22 cellular contexts compared by ENCODE assay signal in the genomic region with DNA sequence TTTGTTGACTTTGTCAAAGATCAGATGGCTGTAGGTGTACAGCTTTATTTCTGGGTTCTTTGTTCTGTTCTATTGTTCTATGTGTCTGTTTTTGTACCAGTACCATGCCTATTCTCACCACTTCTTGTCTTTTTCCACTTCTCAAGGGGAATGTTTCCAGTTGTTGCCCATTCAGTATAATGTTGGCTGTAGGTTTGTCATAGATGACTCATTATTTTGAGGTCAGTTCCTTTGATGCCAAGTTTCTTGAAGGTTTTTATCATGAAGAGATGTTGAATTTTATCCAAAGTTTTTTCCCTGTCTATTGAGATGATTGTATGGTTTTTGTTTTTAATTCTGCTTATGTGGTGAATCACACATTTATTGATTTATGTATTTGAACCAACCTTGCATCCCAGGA.
A peak's percentile ranks its signal among the peaks of the same experiment; 100 is the strongest.
DNase-seq lines count a peak whose midpoint lies in the region; ATAC-seq and TF ChIP-seq lines count a peak whose summit lies in the region.
"Had no signal": no experiment of that assay in that cellular context is flagged by ENCODE, and none has a peak within 500 bp of the region (broad histone marks: within the 10 kb centered on the region; RNA-seq: fewer than 3 reads in every experiment).

No MANE protein-coding gene starts in this region.

- no peak overlapping the region for H3K9ac ChIP-seq in PC-3 (ENCODE audit: low read length)
- H3K9ac ChIP-seq: SK-N-SH had no signal

- H3K36me3 ChIP-seq in PC-3 (ENCODE audit: low read depth, low read length) = no peaks in the 10 kb centered on the region

- DNase-seq in Daoy (ENCODE audit: low read depth) = peak; percentile 61
- DNase-seq in PC-3 = peak; percentile 38
- peak; percentile 22 for DNase-seq in astrocyte of the hippocampus (ENCODE audit: low read depth, low spot score)
- DNase-seq in renal cortical epithelial cell (ENCODE audit: low read depth) = peak; percentile 40
- DNase-seq in retina = no peak
- no peak for DNase-seq in activated CD8-positive, alpha-beta memory T cell treated with anti-CD3 and anti-CD28 coated beads, Interleukin-2, amount 50 U/mL, for 4 hours
- no peak for DNase-seq in mesothelial cell of epicardium (ENCODE audit: low spot score in 2 of 2, unreplicated experiment in 2 of 2)
- DNase-seq: Caco-2; CD8-positive, alpha-beta T cell; DMS79 treated with DMSO at 0.1 percent for 48 hours; KBM-7; MM.1S; NCI-H2029; NCI-H446; NCI-H524 treated with DMSO at 0.1 percent for 48 hours; NCI-H82; NK-92 treated with Interleukin-12 subunit alpha and Interleukin-12 subunit beta, amount 100 ng/mL, for 24 hours; PC-9; SK-N-SH; SW 1271 had no signal

- CTCF ChIA-PET in PC-3 (lab: Charles Lee) = no interaction called here

- no peaks in the 10 kb centered on the region for H4K20me1 ChIP-seq in PC-3 (ENCODE audit: low read length)

- H3K9me3 Mint-ChIP-seq in mesothelial cell of epicardium = peaks cover 18% of the 10 kb centered on the region

- intact Hi-C loops in PC-3 (cut with micrococcal nuclease) = no loop called here

- TF ChIP-seq CTCF in PC-3 (conservative IDR thresholded peaks at IDR 0.05; ENCODE audit: low read depth, low read length) (no peak), mesothelial cell of epicardium (IDR thresholded peaks at IDR 0.05; ENCODE audit: unreplicated experiment) (no peak)

- peaks cover 13% of the 10 kb centered on the region for H3K27me3 ChIP-seq in PC-3 (ENCODE audit: low read length)

- ATAC-seq in PC-3 = 0 out of 2 replicates have a peak, but pooled peaks have one; percentile 27
- ATAC-seq: CD8-positive, alpha-beta T cell had no signal

- H3K4me3 ChIP-seq in PC-3 (ENCODE audit: low read length) = no peak overlapping the region
- H3K4me3 ChIP-seq: PC-9 had no signal

- no peaks in the 10 kb centered on the region for H3K9me2 ChIP-seq in PC-3 (replicated peaks; ENCODE audit: low read length)
- H3K9me2 ChIP-seq: SK-N-SH had no signal

- H3K4me2 ChIP-seq in PC-3 (ENCODE audit: low read length) = no peak overlapping the region
- H3K4me2 ChIP-seq: PC-9, SK-N-SH had no signal

- H2AFZ ChIP-seq in PC-3 (ENCODE audit: low read length) = no peak overlapping the region
- H2AFZ ChIP-seq: PC-9 had no signal

- no peaks in the 10 kb centered on the region for H3K79me2 ChIP-seq in PC-3 (ENCODE audit: low read length)

- no peak overlapping the region for H3K27ac Mint-ChIP-seq in mesothelial cell of epicardium
- H3K27ac Mint-ChIP-seq: B cell; CD8-positive, alpha-beta T cell had no signal

- no peaks in the 10 kb centered on the region for H3F3A ChIP-seq in PC-3 (ENCODE audit: low read length, unreplicated experiment)

- no peaks in the 10 kb centered on the region for H3K9me3 ChIP-seq in PC-3 (ENCODE audit: low read length)
- H3K9me3 ChIP-seq: Caco-2, SK-N-SH had no signal

- no peaks in the 10 kb centered on the region for H3K4me1 Mint-ChIP-seq in mesothelial cell of epicardium
- H3K4me1 Mint-ChIP-seq: B cell had no signal

- no peaks in the 10 kb centered on the region for H3K4me1 ChIP-seq in PC-3 (ENCODE audit: insufficient read depth, low read length)
- H3K4me1 ChIP-seq: Caco-2 had no signal

- POLR2A ChIA-PET in PC-3 (lab: Charles Lee; ENCODE audit: unreplicated experiment) = no interaction called here

- H3K27me3 Mint-ChIP-seq in mesothelial cell of epicardium (ENCODE audit: low read depth) = peaks cover 7% of the 10 kb centered on the region

- no peak overlapping the region for H3K27ac ChIP-seq in PC-3 (ENCODE audit: low read length)
- H3K27ac ChIP-seq: C4-2B, PC-9 had no signal

- no TSS peak for BruUV-seq in PC-3 (replicated peaks; lab: Mats Ljungman, UMichigan)

- no peaks in the 10 kb centered on the region for H3K36me3 Mint-ChIP-seq in mesothelial cell of epicardium
- H3K36me3 Mint-ChIP-seq: CD8-positive, alpha-beta T cell had no signal

- H3K4me3 Mint-ChIP-seq in mesothelial cell of epicardium = no peak overlapping the region
- H3K4me3 Mint-ChIP-seq: B cell; CD8-positive, alpha-beta T cell had no signal

Comparison
In these comparisons a context has a peak if more than half of its experiments do, and no peak if none do; other contexts are left out.
1. DNase-seq: peak in Daoy (single experiment), PC-3 (single experiment), astrocyte of the hippocampus (single experiment) and renal cortical epithelial cell (single experiment); none in retina (single experiment), activated CD8-positive, alpha-beta memory T cell treated with anti-CD3 and anti-CD28 coated beads, Interleukin-2, amount 50 U/mL, for 4 hours (single experiment) and mesothelial cell of epicardium (0 of 2).